Comparison of ENCODE assay signal across 10 cellular contexts in the genomic region with DNA sequence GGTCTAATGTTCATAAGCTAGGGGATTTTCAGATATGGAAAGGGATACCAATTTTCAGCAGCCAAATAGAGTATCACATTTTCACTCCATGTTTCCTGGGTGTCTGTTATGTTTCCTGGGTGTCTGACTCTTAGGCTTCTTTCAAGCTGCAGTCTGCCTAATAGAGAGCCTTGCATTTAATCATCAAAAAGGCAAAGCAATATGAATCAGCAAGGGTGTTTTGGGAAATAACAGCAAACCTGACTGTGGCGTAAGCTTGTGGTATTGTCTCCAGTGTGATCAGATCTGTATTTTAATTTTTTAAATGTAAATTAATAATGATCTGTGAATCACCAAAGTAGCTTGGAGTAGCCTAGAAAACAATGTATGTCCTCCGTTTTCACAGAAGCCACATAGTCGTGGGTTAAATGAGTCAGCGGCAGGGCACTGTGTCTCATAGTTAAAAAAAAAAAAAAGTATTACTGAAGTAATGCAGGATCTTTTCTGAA. TPM values are rescaled to one million over a fixed set of nuclear protein-coding genes. Genes with fewer than 3 reads are reported as not detected.
A peak's percentile ranks its signal among the peaks of the same experiment; 100 is the strongest.
DNase-seq lines count a peak whose midpoint lies in the region; ATAC-seq and TF ChIP-seq lines count a peak whose summit lies in the region.
"Had no signal": no experiment of that assay in that cellular context is flagged by ENCODE, and none has a peak within 500 bp of the region (broad histone marks: within the 10 kb centered on the region; RNA-seq: fewer than 3 reads in every experiment).

No MANE protein-coding gene starts in this region.

- H2BK5ac ChIP-seq in H9 (ENCODE audit: insufficient read length, low read length), result no peak overlapping the region

- H3K4me2 ChIP-seq in PC-9 (peak overlapping the region; percentile 62), H9 (ENCODE audit: insufficient read depth, insufficient read length, low read length) (no peak overlapping the region)
- H3K4me2 ChIP-seq: hepatocyte had no signal

- no peak overlapping the region for H3K9ac ChIP-seq in H9 (ENCODE audit: extremely low read depth, insufficient read length, low read length)

- H2AFZ ChIP-seq in PC-9, result no peak overlapping the region
- H2AFZ ChIP-seq in H9 (ENCODE audit: low read length), result no peak overlapping the region
- H2AFZ ChIP-seq: hepatocyte had no signal

- no peaks in the 10 kb centered on the region for H3K9me2 ChIP-seq in PC-9 (ENCODE audit: insufficient read depth)

- peaks cover 44% of the 10 kb centered on the region for H3K4me1 Mint-ChIP-seq in activated naive CD8-positive, alpha-beta T cell treated with anti-CD3 and anti-CD28 coated beads, Interleukin-2, amount 50 U/mL, for 24 hours
- peaks cover 2% of the 10 kb centered on the region in 2 experiments; a peak in 1 of 4 replicates for H3K4me1 Mint-ChIP-seq in H9

- DNase-seq in AG09309 (ENCODE audit: low read depth) (peak; percentile 20), PC-9 (peak in 1 of 2 experiments; percentile 74), lung microvascular endothelial cell (ENCODE audit: low read depth in 2 of 2) (peak; percentile 18 to 81), cerebellum (ENCODE audit: low spot score) (no peak), H9 (no peak), Ammon's horn (ENCODE audit: low spot score) (no peak), HK-2 (ENCODE audit: unreplicated experiment) (no peak)
- DNase-seq in activated naive CD8-positive, alpha-beta T cell treated with anti-CD3 and anti-CD28 coated beads, Interleukin-2, amount 50 U/mL, for 24 hours, result peak; percentile 35
- DNase-seq: upper lobe of left lung had no signal

- H2BK20ac ChIP-seq in H9 (ENCODE audit: low read depth, low read length, poor library complexity, severe bottlenecking), result no peak overlapping the region

- no peak overlapping the region for H4K8ac ChIP-seq in H9 (replicated peaks; ENCODE audit: insufficient read length, low read depth, low read length)

- H2BK15ac ChIP-seq in H9 (ENCODE audit: low read depth, low read length), result no peak overlapping the region

- no peak overlapping the region for H3K4ac ChIP-seq in H9 (ENCODE audit: low read depth, low read length)

- H3K14ac ChIP-seq in H9 (ENCODE audit: insufficient read depth, low read length), result no peak overlapping the region

- no peak overlapping the region for H3K23ac ChIP-seq in H9 (ENCODE audit: insufficient read length, low read depth, low read length)

- no peak overlapping the region for H2BK12ac ChIP-seq in H9 (ENCODE audit: insufficient read length, low read depth, low read length)

- H3K4me1 ChIP-seq in PC-9 (replicated peaks; ENCODE audit: insufficient read depth) (peaks cover 52% of the 10 kb centered on the region), H9 (ENCODE audit: insufficient read depth, low read length) (no peaks in the 10 kb centered on the region)

- H3K36me3 ChIP-seq in PC-9 (ENCODE audit: low read depth), result peaks cover 25% of the 10 kb centered on the region

- peaks cover 35% of the 10 kb centered on the region for H3K79me2 ChIP-seq in PC-9 (ENCODE audit: low read depth)
- H3K79me2 ChIP-seq in H9 (ENCODE audit: insufficient read depth, low read length), result no peaks in the 10 kb centered on the region

- no TSS peak for BruUV-seq in PC-9 (replicated peaks; lab: Mats Ljungman, UMichigan)

- no peaks in the 10 kb centered on the region for H3K27me3 Mint-ChIP-seq in activated naive CD8-positive, alpha-beta T cell treated with anti-CD3 and anti-CD28 coated beads, Interleukin-2, amount 50 U/mL, for 24 hours
- no peaks in the 10 kb centered on the region for H3K27me3 Mint-ChIP-seq in H9 (ENCODE audit: low read depth)

- H3K9me3 Mint-ChIP-seq in activated naive CD8-positive, alpha-beta T cell treated with anti-CD3 and anti-CD28 coated beads, Interleukin-2, amount 50 U/mL, for 24 hours, result no peaks in the 10 kb centered on the region
- no peaks in the 10 kb centered on the region for H3K9me3 Mint-ChIP-seq in H9

- H3K18ac ChIP-seq in H9 (ENCODE audit: insufficient read length, low read depth, low read length), result no peak overlapping the region

- peak; percentile 89 for ATAC-seq in activated naive CD8-positive, alpha-beta T cell treated with anti-CD3 and anti-CD28 coated beads, Interleukin-2, amount 50 U/mL, for 24 hours

- no peak overlapping the region for H2AK5ac ChIP-seq in H9 (ENCODE audit: insufficient read length, low read length)

- intact Hi-C loops in PC-9 (cut with micrococcal nuclease; ENCODE audit: unreplicated experiment), result loop anchor here (5.0 kb wide), 3 partner anchors 42 to 853 kb away; a partner anchor contains a TSS

- H3K27ac ChIP-seq in PC-9, result peak overlapping the region; percentile 69
- H3K27ac ChIP-seq in H9 (ENCODE audit: insufficient read length, low read depth, low read length), result no peak overlapping the region
- H3K27ac ChIP-seq: hepatocyte, upper lobe of left lung had no signal

- CTCF ChIA-PET in PC-9 (lab: Charles Lee), result interaction anchor here (0.5 kb wide), 1 partner anchor 426 kb away, joined by 3 read pairs; no protein-coding TSS in a partner anchor

- peaks cover 38% of the 10 kb centered on the region for H3F3A ChIP-seq in PC-9 (ENCODE audit: insufficient read depth, low read depth)

- no peak overlapping the region for H3K56ac ChIP-seq in H9 (ENCODE audit: insufficient read length, low read depth, low read length)

- peak overlapping the region; percentile 24 for H3K4me3 Mint-ChIP-seq in activated naive CD8-positive, alpha-beta T cell treated with anti-CD3 and anti-CD28 coated beads, Interleukin-2, amount 50 U/mL, for 24 hours
- H3K4me3 Mint-ChIP-seq in H9, result no peak overlapping the region

- WGBS in H9 (ENCODE audit: extremely low coverage, insufficient read length, low lambda C conversion rate), result no CpG with 5 or more reads among the region's 4 CpGs

- no peaks in the 10 kb centered on the region for H3K23me2 ChIP-seq in H9 (ENCODE audit: insufficient read length, low read depth, low read length, poor library complexity, severe bottlenecking)

- H3K4me3 ChIP-seq in AG09309 (ENCODE audit: control insufficient read depth, low read depth, low read length), result no peak overlapping the region
- H3K4me3 ChIP-seq in PC-9, result no peak overlapping the region
- H3K4me3 ChIP-seq: hepatocyte, upper lobe of left lung had no signal

- POLR2A ChIA-PET in PC-9 (lab: Charles Lee; ENCODE audit: unreplicated experiment), result no interaction called here

- H3K79me1 ChIP-seq in H9 (ENCODE audit: insufficient read depth, low read depth, low read length, poor library complexity, severe bottlenecking), result no peaks in the 10 kb centered on the region

- H3K27ac Mint-ChIP-seq in activated naive CD8-positive, alpha-beta T cell treated with anti-CD3 and anti-CD28 coated beads, Interleukin-2, amount 50 U/mL, for 24 hours, result peak overlapping the region; percentile 91
- no peak overlapping the region for H3K27ac Mint-ChIP-seq in H9

- no peak overlapping the region for H3T11ph ChIP-seq in H9 (ENCODE audit: low read length)

- H3K36me3 Mint-ChIP-seq in activated naive CD8-positive, alpha-beta T cell treated with anti-CD3 and anti-CD28 coated beads, Interleukin-2, amount 50 U/mL, for 24 hours (ENCODE audit: low read depth), result peaks cover 34% of the 10 kb centered on the region
- H3K36me3 Mint-ChIP-seq in H9 (ENCODE audit: insufficient read depth in 1 of 3, low read depth in 3 of 3), result peaks cover 0 to 4% (median 0%) of the 10 kb centered on the region in 3 experiments; a peak in 2 of 7 replicates

- H3K9me3 ChIP-seq in PC-9 (ENCODE audit: insufficient read depth, low read depth), result no peaks in the 10 kb centered on the region
- no peaks in the 10 kb centered on the region for H3K9me3 ChIP-seq in H9 (ENCODE audit: control insufficient read depth, low read depth, low read length)
- H3K9me3 ChIP-seq: upper lobe of left lung had no signal

- TF ChIP-seq CTCF in AG09309 (IDR thresholded peaks at IDR 0.05; ENCODE audit: control insufficient read depth, insufficient read depth, low read depth, low read length, missing control alignments) (no peak), PC-9 (conservative IDR thresholded peaks at IDR 0.05) (no peak), H9 (conservative IDR thresholded peaks at IDR 0.05) (no peak)

- H4K5ac ChIP-seq in H9 (ENCODE audit: insufficient read length, low read depth, low read length), result no peak overlapping the region

- H2BK120ac ChIP-seq in H9 (ENCODE audit: low read depth, low read length, poor library complexity, severe bottlenecking), result no peak overlapping the region

- H3K27me3 ChIP-seq in PC-9 (ENCODE audit: insufficient read depth, low read depth), result no peaks in the 10 kb centered on the region
- H3K27me3 ChIP-seq in H9 (ENCODE audit: insufficient read depth, low read length), result no peaks in the 10 kb centered on the region
- H3K27me3 ChIP-seq: hepatocyte, upper lobe of left lung had no signal

- H4K91ac ChIP-seq in H9 (ENCODE audit: insufficient read length, low read depth, low read length), result no peak overlapping the region

- H4K20me1 ChIP-seq in PC-9 (ENCODE audit: insufficient read depth), result no peaks in the 10 kb centered on the region; the same call in 1 of the 2 replicates
- H4K20me1 ChIP-seq in H9 (ENCODE audit: control insufficient read depth, insufficient read depth, insufficient read length), result no peaks in the 10 kb centered on the region

RNA-seq across cellular contexts. Expression of a gene that starts 10.4 kb away (rescaled TPM):
- total RNA-seq in PC-9 (2021) (36.4 and 59.2 TPM in 2 replicates), lung microvascular endothelial cell (91.5 and 124 TPM in 2 replicates), cerebellum (69.0 TPM), H9 (2021) (14.2 and 15.3 TPM in 2 replicates)

Comparison
In these comparisons a context has a peak if more than half of its experiments do, and no peak if none do; other contexts are left out.
1. DNase-seq: peak in AG09309 (single experiment), activated naive CD8-positive, alpha-beta T cell treated with anti-CD3 and anti-CD28 coated beads, Interleukin-2, amount 50 U/mL, for 24 hours (single experiment) and lung microvascular endothelial cell (2 of 2); none in cerebellum (single experiment), H9 (single experiment), Ammon's horn (single experiment) and HK-2 (single experiment).